2 cellular contexts compared by ENCODE assay signal in genomic region chr21:42659416-42660117, GRCh38.
TF ChIP-seq lines count a peak whose summit lies in the region.

No MANE protein-coding gene starts in this region.

TF ChIP-seq in GM12891, 5 proteins besides CTCF, POLR2A, EP300 and RAD21 (continued from another document):
- peak; percentile 37; the same call in 1 of the 2 replicates for TF ChIP-seq POU2F2 (IDR thresholded peaks at IDR 0.05; ENCODE audit: low read depth, low read length)

TF ChIP-seq in GM12878, 131 proteins besides CTCF, POLR2A, EP300 and RAD21 (continued from another document):
- no peak for TF ChIP-seq EGR1 (IDR thresholded peaks at IDR 0.05; ENCODE audit: borderline replicate concordance in 1 of 2, low read depth in 2 of 2, low read length in 2 of 2)
- no peak for TF ChIP-seq STAT3 (IDR thresholded peaks at IDR 0.05; ENCODE audit: low read depth, low read length)
